In the genomic region with DNA sequence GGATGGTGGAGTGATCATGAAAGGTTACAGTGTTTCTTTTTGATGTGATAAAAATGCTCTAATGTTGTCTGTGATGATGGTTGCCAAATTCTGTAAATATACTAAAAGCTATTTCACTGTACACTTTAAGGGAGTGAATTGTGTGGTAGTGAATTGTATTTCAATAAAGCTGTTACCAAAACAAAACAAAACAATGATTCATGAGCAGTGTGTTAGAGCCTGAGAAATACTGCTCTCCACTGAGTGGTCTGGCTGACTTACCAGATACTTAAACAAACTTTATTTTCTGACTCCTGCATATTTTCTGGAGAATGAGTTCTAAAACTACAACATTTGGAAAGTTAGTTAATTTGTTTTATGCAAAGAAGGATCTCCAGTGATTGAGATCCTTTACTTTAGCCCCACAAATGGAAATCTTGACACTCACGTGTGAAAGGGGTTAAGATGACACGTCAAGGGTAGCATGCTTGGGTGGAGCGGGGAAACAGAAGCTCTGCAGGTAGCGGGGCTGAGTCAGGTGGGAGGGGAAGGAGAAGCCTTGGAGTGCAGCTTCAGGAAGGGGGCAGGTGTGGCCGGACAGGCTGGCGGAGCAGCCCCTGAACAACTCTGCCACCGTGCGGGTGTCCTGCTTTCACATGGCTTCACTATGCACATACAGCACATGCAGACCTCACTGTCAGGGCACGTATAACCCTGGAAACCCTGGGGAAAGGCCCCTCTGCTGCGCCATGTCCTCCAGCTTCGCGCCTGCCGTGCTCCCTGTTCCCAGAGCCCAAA, we compare ENCODE assay signal across 21 cellular contexts.
"Had no signal": no experiment of that assay in that cellular context is flagged by ENCODE, and none has a peak within 500 bp of the region (broad histone marks: within the 10 kb centered on the region; RNA-seq: fewer than 3 reads in every experiment).

No MANE protein-coding gene starts in this region.

- ATAC-seq: activated CD8-positive, alpha-beta T cell treated with anti-CD3 and anti-CD28 coated beads, Interleukin-2, amount 10 ng/mL, durations not matched to agents 7 days and 5 days; activated naive CD4-positive, alpha-beta T cell treated with anti-CD3 and anti-CD28 coated beads, Interleukin-2, amount 50 U/mL, for 72 hours; left lobe of liver; naive thymus-derived CD4-positive, alpha-beta T cell; stimulated activated naive CD8-positive, alpha-beta T cell treated with anti-CD3 and anti-CD28 coated beads, Interleukin-15, Interleukin-2, amounts not matched to agents 100 U/mL and 50 U/mL, for 24 hours had no signal

- H3K9me3 ChIP-seq: colonic mucosa, heart right ventricle, prostate gland had no signal

- H3K9ac ChIP-seq: neural progenitor cell had no signal

- H3K27ac ChIP-seq: brain microvascular endothelial cell, colonic mucosa, dorsolateral prefrontal cortex, epithelial cell of prostate, neural progenitor cell, prostate gland had no signal

- H3K36me3 ChIP-seq: brain microvascular endothelial cell, colonic mucosa, heart right ventricle, neural progenitor cell, prostate gland had no signal

- DNase-seq: activated CD4-positive, alpha-beta T cell treated with anti-CD3 and anti-CD28 coated beads for 1 hour; activated CD4-positive, alpha-beta T cell treated with anti-CD3 and anti-CD28 coated beads, Interleukin-2, amount 50 U/mL, for 1 hour; activated CD8-positive, alpha-beta T cell treated with anti-CD3 and anti-CD28 coated beads, Interleukin-2, amount 10 ng/mL, durations not matched to agents 7 days and 5 days; aorta; brain microvascular endothelial cell; colonic mucosa; dorsolateral prefrontal cortex; heart right ventricle; islet precursor cell; naive thymus-derived CD4-positive, alpha-beta T cell; right cardiac atrium; stimulated activated CD4-positive, alpha-beta T cell treated with anti-CD3 and anti-CD28 coated beads, Interleukin-12 subunit alpha, Interleukin-12 subunit beta, amount 100 ng/mL, for 4 hours; stimulated activated CD4-positive, alpha-beta T cell treated with anti-CD3 and anti-CD28 coated beads, Interleukin-4, amount 100 ng/mL, for 4 hours; stimulated activated naive CD8-positive, alpha-beta T cell treated with anti-CD3 and anti-CD28 coated beads, Interleukin-15, Interleukin-2, amounts not matched to agents 100 U/mL and 50 U/mL, for 24 hours had no signal

- H3K27me3 ChIP-seq: brain microvascular endothelial cell, colonic mucosa, heart right ventricle had no signal

- H2AFZ ChIP-seq: neural progenitor cell had no signal

- H3K4me3 ChIP-seq: colonic mucosa, dorsolateral prefrontal cortex, heart right ventricle, lung, neural progenitor cell, prostate gland had no signal

- H3K4me2 ChIP-seq: neural progenitor cell had no signal

- H3K4me1 ChIP-seq: colonic mucosa, prostate gland had no signal

- FAIRE-seq: urothelium cell line had no signal
